Comparison of ENCODE assay signal across 1 cellular context in genomic region chr5:143078971-143079370, GRCh38.
TF ChIP-seq lines count a peak whose summit lies in the region.

No MANE protein-coding gene starts in this region.

TF ChIP-seq in IMR-90, 13 proteins besides CTCF, POLR2A, EP300 and RAD21:
- TF ChIP-seq NFE2L2 (IDR thresholded peaks at IDR 0.05; ENCODE audit: low read depth, low read length) (no peak), MAZ (IDR thresholded peaks at IDR 0.05; ENCODE audit: borderline replicate concordance, low read depth, low read length) (no peak), MAFK (IDR thresholded peaks at IDR 0.05; ENCODE audit: low read depth, low read length) (no peak), CHD1 (IDR thresholded peaks at IDR 0.05; ENCODE audit: low read depth, low read length) (no peak), FOS (IDR thresholded peaks at IDR 0.05; ENCODE audit: low read depth, low read length) (no peak), BHLHE40 (IDR thresholded peaks at IDR 0.05; ENCODE audit: low read depth, low read length) (no peak), SMC3 (IDR thresholded peaks at IDR 0.05; ENCODE audit: low read depth, low read length) (no peak), USF2 (IDR thresholded peaks at IDR 0.05; ENCODE audit: low read depth, low read length) (no peak), RCOR1 (IDR thresholded peaks at IDR 0.05; ENCODE audit: insufficient replicate concordance, low read length) (no peak), MXI1 (IDR thresholded peaks at IDR 0.05; ENCODE audit: borderline replicate concordance, low read depth, low read length) (no peak), RFX5 (IDR thresholded peaks at IDR 0.05; ENCODE audit: low read depth, low read length) (no peak)
